ENCODE assay signal across 8 cellular contexts in the genomic region with DNA sequence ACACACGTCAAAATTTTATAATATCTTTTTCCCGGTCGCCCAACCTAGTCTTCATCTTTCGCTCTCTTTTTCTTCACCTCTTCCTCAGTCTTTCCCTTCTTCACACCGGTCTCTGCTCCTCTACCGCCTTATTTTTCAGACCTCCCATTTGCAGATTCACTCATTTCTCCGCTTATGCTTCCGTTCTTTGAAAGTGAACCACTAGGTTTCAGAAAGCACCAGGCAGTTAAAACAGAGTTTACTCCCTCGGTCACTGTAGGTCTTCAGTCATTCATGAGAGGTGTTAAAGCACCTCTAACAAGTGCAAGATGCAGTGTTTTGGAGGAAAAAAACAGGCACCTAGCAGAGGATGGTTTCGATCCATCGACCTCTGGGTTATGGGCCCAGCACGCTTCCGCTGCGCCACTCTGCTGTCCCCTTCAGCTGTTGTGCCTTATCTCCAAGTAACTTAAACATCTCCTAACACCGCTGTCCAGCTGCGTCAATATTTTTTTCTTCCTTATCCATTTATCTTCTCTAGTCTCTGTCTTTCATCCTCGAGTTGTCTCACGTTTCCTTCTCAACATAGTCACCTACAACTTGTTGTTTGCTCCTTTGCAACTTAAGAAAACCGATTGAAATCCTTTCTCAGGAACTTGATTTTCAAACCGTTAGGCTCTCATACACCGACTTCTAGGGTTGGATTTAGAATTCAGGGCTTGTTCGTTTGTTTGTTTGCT.
DNase-seq lines count a peak whose midpoint lies in the region; ATAC-seq and TF ChIP-seq lines count a peak whose summit lies in the region.

No MANE protein-coding gene starts in this region.

- H3K36me3 ChIP-seq in endodermal cell (ENCODE audit: control insufficient read depth, insufficient read depth, low read length) (no peaks in the 10 kb centered on the region), ovary (no peaks in the 10 kb centered on the region)

- H3K4me1 ChIP-seq in endodermal cell (ENCODE audit: control insufficient read depth, insufficient read depth, low read length) (no peaks in the 10 kb centered on the region), ovary (ENCODE audit: insufficient read depth) (no peaks in the 10 kb centered on the region)

- TF ChIP-seq CTCF in endodermal cell (conservative IDR thresholded peaks at IDR 0.05) (no peak), ovary (IDR thresholded peaks at IDR 0.05) (no peak)

- in situ Hi-C loops in SK-MEL-5 (cut with HindIII; ENCODE audit: low pct_unique_long_range_greater_than_20kb, low sequenced_read_pairs): no loop called here

- no peaks in the 10 kb centered on the region for H3K9me3 ChIP-seq in endodermal cell (ENCODE audit: control insufficient read depth, low read length)
- H3K9me3 ChIP-seq in ovary: no peaks in the 10 kb centered on the region

- H3K4me3 ChIP-seq in endodermal cell (ENCODE audit: low read length) (peak overlapping the region; percentile 90), skeletal muscle cell (ENCODE audit: low read depth, low read length) (peak overlapping the region; percentile 46), ovary (no peak overlapping the region)

- H3K27me3 ChIP-seq in endodermal cell (ENCODE audit: control insufficient read depth, insufficient read depth, low read length, poor library complexity, severe bottlenecking) (peaks cover 17% of the 10 kb centered on the region), ovary (no peaks in the 10 kb centered on the region)

- peak overlapping the region; percentile 15 for H3K9ac ChIP-seq in endodermal cell (ENCODE audit: extremely low read depth, low read length, poor library complexity, severe bottlenecking)

- peak; percentile 71 for DNase-seq in activated CD4-positive, alpha-beta T cell treated with anti-CD3 and anti-CD28 coated beads for 48 hours
- DNase-seq in activated CD4-positive, alpha-beta T cell treated with anti-CD3 and anti-CD28 coated beads, Interleukin-2, amount 50 U/mL, for 1 hour: no peak
- DNase-seq in HT-29 (ENCODE audit: low spot score): peak; percentile 81
- peak; percentile 98 for DNase-seq in SK-MEL-5 (ENCODE audit: low read depth, low spot score)
- DNase-seq in endodermal cell: peak; percentile 90
- no peak for DNase-seq in skeletal muscle cell (ENCODE audit: low read depth)
- no peak for DNase-seq in ovary

- peaks cover 18% of the 10 kb centered on the region for H3K27me3 Mint-ChIP-seq in endodermal cell (ENCODE audit: insufficient read depth)

- no peaks in the 10 kb centered on the region for H3K4me1 Mint-ChIP-seq in endodermal cell

- no peak for TF ChIP-seq POLR2A in ovary (IDR thresholded peaks at IDR 0.05)

- intact Hi-C loops in ovary (cut with DNase I): no loop called here

- ATAC-seq in GM21717 (IDR thresholded peaks at IDR 0.05; ENCODE audit: unreplicated experiment): peak; percentile 80

- TF ChIP-seq EP300 in ovary (IDR thresholded peaks at IDR 0.05): no peak

- WGBS in endodermal cell (ENCODE audit: insufficient coverage in 1 of 2, insufficient read length in 1 of 2), 2 experiments: 0 to 1% methylated on average over 15 to 22 of the region's 22 CpGs
- WGBS in ovary, 3 donors: 2 to 4% (median 3%) methylated on average over 22 of the region's 22 CpGs

- H3K9me3 Mint-ChIP-seq in endodermal cell: no peaks in the 10 kb centered on the region

- no peak overlapping the region for H3K27ac Mint-ChIP-seq in endodermal cell

- no peak overlapping the region for H3K4me3 Mint-ChIP-seq in endodermal cell

- no peaks in the 10 kb centered on the region for H3K36me3 Mint-ChIP-seq in endodermal cell (ENCODE audit: low read depth)

- no peak overlapping the region for H3K27ac ChIP-seq in endodermal cell (ENCODE audit: low read depth, low read length)
- no peak overlapping the region for H3K27ac ChIP-seq in ovary

Comparison
In these comparisons a context has a peak if more than half of its experiments do, and no peak if none do; other contexts are left out.
1. DNase-seq: peak in activated CD4-positive, alpha-beta T cell treated with anti-CD3 and anti-CD28 coated beads for 48 hours (single experiment), HT-29 (single experiment), SK-MEL-5 (single experiment) and endodermal cell (single experiment); none in activated CD4-positive, alpha-beta T cell treated with anti-CD3 and anti-CD28 coated beads, Interleukin-2, amount 50 U/mL, for 1 hour (single experiment), skeletal muscle cell (single experiment) and ovary (0 of 5).